In the genomic region with DNA sequence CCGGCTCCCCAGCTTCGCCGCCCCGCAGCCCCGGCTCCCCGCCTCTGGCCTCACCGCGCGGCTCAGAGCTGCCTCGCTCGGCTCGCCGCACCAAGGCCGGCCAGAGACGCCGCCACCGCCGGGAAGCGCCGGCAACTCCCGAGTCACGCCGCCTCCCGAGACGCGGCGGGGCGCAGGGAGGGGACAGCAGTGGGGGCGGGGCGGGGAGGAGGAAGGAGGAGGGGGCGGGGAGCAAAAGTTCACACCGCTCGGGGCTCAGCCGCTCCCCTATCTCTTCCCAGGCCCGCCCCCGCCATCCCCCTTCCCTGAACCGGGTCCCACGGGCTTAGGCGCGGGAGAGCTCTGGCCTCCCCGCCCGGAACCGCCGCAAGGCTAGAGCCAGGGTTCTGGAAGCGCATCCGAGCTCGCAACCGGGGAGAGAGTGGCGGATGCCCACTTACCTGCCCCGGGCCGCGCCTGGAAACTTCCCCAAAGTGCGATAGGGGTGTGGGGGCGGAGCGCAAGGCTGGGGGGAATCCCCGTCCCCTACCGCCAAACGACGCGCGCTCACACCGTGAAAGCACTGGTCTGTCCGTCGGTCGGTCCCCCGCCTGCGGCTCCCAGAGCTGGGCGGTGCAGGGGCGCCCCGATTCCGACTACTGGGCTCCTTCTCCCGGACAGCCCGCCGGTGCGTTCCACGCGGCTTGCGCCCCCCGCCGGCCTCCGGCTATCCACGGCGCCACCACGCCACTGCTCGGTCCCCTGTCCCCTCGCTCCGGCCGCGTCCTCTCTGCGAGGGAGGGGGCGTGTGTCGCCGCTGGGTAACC, we compare ENCODE assay signal across 8 cellular contexts. TPM values are rescaled to one million over a fixed set of nuclear protein-coding genes. Genes with fewer than 3 reads are reported as not detected.
DNase-seq lines count a peak whose midpoint lies in the region; ATAC-seq and TF ChIP-seq lines count a peak whose summit lies in the region.

No MANE protein-coding gene starts in this region.

- DNase-seq in RWPE2 (ENCODE audit: low spot score) (no peak), mesenchymal stem cell (peak; percentile 58), testis (peak; percentile 52), GOT3 (lab: John Stamatoyannopoulos, UW) (no peak)
- DNase-seq in effector memory CD4-positive, alpha-beta T cell = peak in 1 of 3 donors; percentile 10

- peaks cover 40 to 47% (median 43%) of the 10 kb centered on the region in 11 experiments for H4K20me1 ChIP-seq in BLaER1 treated with 17β-estradiol and CSF1 and Interleukin-3, amounts not matched to agents 10 nM and 100 nM

- H3K4me1 ChIP-seq in BLaER1 treated with 17β-estradiol and CSF1 and Interleukin-3, amounts not matched to agents 10 nM and 100 nM = peaks cover 47 to 65% (median 58%) of the 10 kb centered on the region in 10 experiments
- H3K4me1 ChIP-seq in RWPE2 (ENCODE audit: insufficient read depth, poor library complexity, severe bottlenecking) (peaks cover 19% of the 10 kb centered on the region), mesenchymal stem cell (ENCODE audit: control insufficient read depth, insufficient read depth, low read depth, low read length) (peaks cover 39% of the 10 kb centered on the region), testis (peaks cover 5% of the 10 kb centered on the region)
- H3K4me1 ChIP-seq in effector memory CD4-positive, alpha-beta T cell (ENCODE audit: control insufficient read depth, insufficient read depth, low read length, poor library complexity, severe bottlenecking) = peaks cover 4% of the 10 kb centered on the region

- H2AFZ ChIP-seq in mesenchymal stem cell (ENCODE audit: low read depth, low read length) = peak overlapping the region; percentile 62

- peak overlapping the region; percentile 93 to 100 (median 97) for H3K4me2 ChIP-seq in BLaER1 treated with 17β-estradiol and CSF1 and Interleukin-3, amounts not matched to agents 10 nM and 100 nM
- H3K4me2 ChIP-seq in mesenchymal stem cell (ENCODE audit: low read length, poor library complexity, severe bottlenecking) = peak overlapping the region; percentile 84

- H3K79me1 ChIP-seq in mesenchymal stem cell (replicated peaks; ENCODE audit: low read length, poor library complexity, severe bottlenecking) = peaks cover 15% of the 10 kb centered on the region

- H3K36me3 ChIP-seq in BLaER1 treated with 17β-estradiol and CSF1 and Interleukin-3, amounts not matched to agents 10 nM and 100 nM = peaks cover 0 to 48% (median 27%) of the 10 kb centered on the region in 11 experiments; a peak in 17 of 22 replicates
- no peaks in the 10 kb centered on the region for H3K36me3 ChIP-seq in RWPE2 (ENCODE audit: low read depth)
- no peaks in the 10 kb centered on the region for H3K36me3 ChIP-seq in effector memory CD4-positive, alpha-beta T cell (ENCODE audit: control insufficient read depth, insufficient read depth, low read length)
- peaks cover 0 to 6% of the 10 kb centered on the region in 2 experiments for H3K36me3 ChIP-seq in mesenchymal stem cell (ENCODE audit: control insufficient read depth in 1 of 2, insufficient read depth in 2 of 2, low read depth in 1 of 2, low read length in 2 of 2)
- H3K36me3 ChIP-seq in testis (ENCODE audit: low read depth, missing control alignments) = no peaks in the 10 kb centered on the region

- peak overlapping the region; percentile 13 to 42 for H3K23ac ChIP-seq in mesenchymal stem cell (ENCODE audit: low read length in 2 of 2)

- intact Hi-C loops in testis (cut with DNase I; ENCODE audit: low total_unique reads) = no loop called here

- H2BK5ac ChIP-seq in mesenchymal stem cell (ENCODE audit: low read depth, low read length, poor library complexity, severe bottlenecking) = peak overlapping the region; percentile 63

- peak overlapping the region; percentile 6 to 59 for H2BK12ac ChIP-seq in mesenchymal stem cell (ENCODE audit: low read length in 2 of 2)

- H3K9ac ChIP-seq in BLaER1 treated with 17β-estradiol and CSF1 and Interleukin-3, amounts not matched to agents 10 nM and 100 nM = peak overlapping the region; percentile 95 to 99 (median 97)
- peak overlapping the region; percentile 79 for H3K9ac ChIP-seq in mesenchymal stem cell (ENCODE audit: low read length)

- TF ChIP-seq CTCF in RWPE2 (IDR thresholded peaks at IDR 0.05; ENCODE audit: poor library complexity, severe bottlenecking) (peak; percentile 43), testis (IDR thresholded peaks at IDR 0.05) (peak in 1 of 3 experiments; percentile 11)

- WGBS in mesenchymal stem cell = under 1% methylated on average over 45 of the region's 93 CpGs
- WGBS in testis, 2 donors = 0 to 1% methylated on average over 15 to 41 of the region's 93 CpGs

- peak overlapping the region; percentile 46 for H2BK15ac ChIP-seq in mesenchymal stem cell (ENCODE audit: low read depth, poor library complexity, severe bottlenecking)

- H3K4ac ChIP-seq in mesenchymal stem cell (ENCODE audit: low read depth in 1 of 2, low read length in 2 of 2) = peak overlapping the region; percentile 57 to 63

- H2AK5ac ChIP-seq in mesenchymal stem cell (ENCODE audit: low read length, severe bottlenecking) = no peak overlapping the region

- H3K9me3 ChIP-seq in BLaER1 treated with 17β-estradiol and CSF1 and Interleukin-3, amounts not matched to agents 10 nM and 100 nM (replicated peaks in 1 of 11) = peaks cover 0 to 9% (median 6%) of the 10 kb centered on the region in 11 experiments; a peak in 15 of 22 replicates
- H3K9me3 ChIP-seq in RWPE2 (ENCODE audit: severe bottlenecking) (no peaks in the 10 kb centered on the region), mesenchymal stem cell (ENCODE audit: control insufficient read depth, low read length) (peaks cover 8% of the 10 kb centered on the region), testis (no peaks in the 10 kb centered on the region)
- H3K9me3 ChIP-seq in effector memory CD4-positive, alpha-beta T cell (ENCODE audit: control insufficient read depth, low read length) = no peaks in the 10 kb centered on the region

- ATAC-seq in GM19372 (IDR thresholded peaks at IDR 0.05; ENCODE audit: low read depth, unreplicated experiment) (peak; percentile 54), RWPE2 (ENCODE audit: low read depth) (peak; percentile 46), HG02610 (IDR thresholded peaks at IDR 0.05; ENCODE audit: unreplicated experiment) (no peak)

- H4K8ac ChIP-seq in mesenchymal stem cell (ENCODE audit: low read length) = peak overlapping the region; percentile 45

- H3K14ac ChIP-seq in mesenchymal stem cell (ENCODE audit: low read length in 2 of 2) = peak overlapping the region in 1 of 2 experiments; percentile 79

- H3K4me3 ChIP-seq in BLaER1 treated with 17β-estradiol and CSF1 and Interleukin-3, amounts not matched to agents 10 nM and 100 nM = peak overlapping the region; percentile 83 to 100 (median 90)
- peak overlapping the region; percentile 86 for H3K4me3 ChIP-seq in RWPE2 (ENCODE audit: severe bottlenecking)
- peak overlapping the region; percentile 45 for H3K4me3 ChIP-seq in effector memory CD4-positive, alpha-beta T cell (ENCODE audit: insufficient read depth, low read depth, low read length, poor library complexity, severe bottlenecking)
- H3K4me3 ChIP-seq in mesenchymal stem cell (ENCODE audit: insufficient read depth in 1 of 2, low read depth in 1 of 2, low read length in 2 of 2) = peak overlapping the region; percentile 76 to 85
- peak overlapping the region; percentile 59 to 64 for H3K4me3 ChIP-seq in testis

- peak overlapping the region; percentile 71 for H2BK120ac ChIP-seq in mesenchymal stem cell (ENCODE audit: low read depth, low read length)

- H3K27me3 ChIP-seq in BLaER1 treated with 17β-estradiol and CSF1 and Interleukin-3, amounts not matched to agents 10 nM and 100 nM = no peaks in the 10 kb centered on the region
- H3K27me3 ChIP-seq in RWPE2 (ENCODE audit: insufficient read depth, poor library complexity, severe bottlenecking) = no peaks in the 10 kb centered on the region
- peaks cover 5% of the 10 kb centered on the region for H3K27me3 ChIP-seq in effector memory CD4-positive, alpha-beta T cell (replicated peaks; ENCODE audit: control insufficient read depth, insufficient read depth, low read length, poor library complexity, severe bottlenecking)
- H3K27me3 ChIP-seq in mesenchymal stem cell (ENCODE audit: control insufficient read depth in 1 of 2, insufficient read depth in 1 of 2, low read length in 2 of 2) = peaks cover 0 to 11% of the 10 kb centered on the region in 2 experiments
- H3K27me3 ChIP-seq in testis = no peaks in the 10 kb centered on the region

- H3K27ac ChIP-seq in BLaER1 treated with 17β-estradiol and CSF1 and Interleukin-3, amounts not matched to agents 10 nM and 100 nM = peak overlapping the region; percentile 94 to 99 (median 98)
- H3K27ac ChIP-seq in RWPE2 (ENCODE audit: poor library complexity, severe bottlenecking) = peak overlapping the region; percentile 56
- H3K27ac ChIP-seq in effector memory CD4-positive, alpha-beta T cell (ENCODE audit: insufficient read depth, low read length, poor library complexity, severe bottlenecking) = no peak overlapping the region
- H3K27ac ChIP-seq in mesenchymal stem cell (ENCODE audit: low read length, poor library complexity, severe bottlenecking) = no peak overlapping the region
- H3K27ac ChIP-seq in testis = peak overlapping the region; percentile 83 to 90

- peak overlapping the region; percentile 73 for H4K91ac ChIP-seq in mesenchymal stem cell (ENCODE audit: low read length)

- no peak for TF ChIP-seq POLR2A in testis (IDR thresholded peaks at IDR 0.05)

- H3K18ac ChIP-seq in mesenchymal stem cell (ENCODE audit: low read depth in 1 of 2, low read length in 2 of 2) = peak overlapping the region; percentile 78 to 86

RNA-seq across cellular contexts. Expression of gene CHST15, which starts 0.9 kb away (rescaled TPM):
- 22.2 TPM for polyA plus RNA-seq in mesenchymal stem cell (2013, experiment 1 of 2)
- polyA plus RNA-seq in mesenchymal stem cell (2013, experiment 2 of 2) = 22.7 TPM
- 10 to 100 TPM in 1 of 2 donors, 1 to 10 TPM in 1; 9.3 to 11.5 TPM for total RNA-seq in testis
- polyA plus RNA-seq in testis (ENCODE audit: insufficient read depth, low read depth, low replicate concordance) = 12.8 TPM

Comparison
In these comparisons a context has a peak if more than half of its experiments do, and no peak if none do; other contexts are left out.
1. H3K27ac ChIP-seq: peak in BLaER1 treated with 17β-estradiol and CSF1 and Interleukin-3, amounts not matched to agents 10 nM and 100 nM (11 of 11), RWPE2 (single experiment) and testis (2 of 2); none in effector memory CD4-positive, alpha-beta T cell (single experiment) and mesenchymal stem cell (single experiment).
2. DNase-seq: peak in mesenchymal stem cell (single experiment) and testis (single experiment); none in RWPE2 (single experiment) and GOT3 (single experiment).
3. Peak in every context shown above with its lines, with median percentiles within 50 percentile points of each other: H3K4me3 ChIP-seq.